In genomic region chr5:131224387-131225191, GRCh38 we compare ENCODE assay signal across 8 cellular contexts. TPM values are rescaled to one million over a fixed set of nuclear protein-coding genes. Genes with fewer than 3 reads are reported as not detected.
DNase-seq lines count a peak whose midpoint lies in the region; ATAC-seq and TF ChIP-seq lines count a peak whose summit lies in the region.

No MANE protein-coding gene starts in this region.

- no peaks in the 10 kb centered on the region for H3K36me3 ChIP-seq in left ventricle myocardium inferior

- DNase-seq in left ventricle myocardium inferior (peak; percentile 26), NCI-H1105 (lab: John Stamatoyannopoulos, UW) (no peak), ecto neural progenitor cell (ENCODE audit: low spot score) (no peak), NCI-H1105 treated with DMSO at 0.1 percent for 48 hours (lab: John Stamatoyannopoulos, UW) (no peak), iPS-NIHi7 (ENCODE audit: extremely low spot score) (no peak)

- ATAC-seq in GM18498 (IDR thresholded peaks at IDR 0.05; ENCODE audit: unreplicated experiment) (peak; percentile 80), GM21515 (IDR thresholded peaks at IDR 0.05; ENCODE audit: unreplicated experiment) (peak; percentile 88), HG03575 (IDR thresholded peaks at IDR 0.05; ENCODE audit: extremely low read depth, insufficient number of reproducible peaks, low FRiP score, unreplicated experiment) (peak; percentile 81)

- no peak overlapping the region for H3K4me3 ChIP-seq in left ventricle myocardium inferior

- no peaks in the 10 kb centered on the region for H3K27me3 ChIP-seq in left ventricle myocardium inferior (ENCODE audit: low read depth)

- no peaks in the 10 kb centered on the region for H3K9me3 ChIP-seq in left ventricle myocardium inferior (replicated peaks)

- intact Hi-C loops in left ventricle myocardium inferior (cut with micrococcal nuclease) = no loop called here

- H3K27ac ChIP-seq in left ventricle myocardium inferior (replicated peaks) = peak overlapping the region; percentile 14

- H3K4me1 ChIP-seq in left ventricle myocardium inferior = no peaks in the 10 kb centered on the region

- TF ChIP-seq CTCF in left ventricle myocardium inferior (IDR thresholded peaks at IDR 0.05; ENCODE audit: borderline replicate concordance) = no peak

RNA-seq across cellular contexts. Expression of gene CDC42SE2, which starts 39.3 kb away (rescaled TPM):
- 10.3 TPM for total RNA-seq in left ventricle myocardium inferior

RNA-seq across cellular contexts. Expression of gene LYRM7, which starts 53.8 kb away (rescaled TPM):
- 33.0 TPM for total RNA-seq in left ventricle myocardium inferior

RNA-seq across cellular contexts. Expression of gene HINT1, which starts 59.5 kb away (rescaled TPM):
- 155 TPM for total RNA-seq in left ventricle myocardium inferior
